In the genomic region with DNA sequence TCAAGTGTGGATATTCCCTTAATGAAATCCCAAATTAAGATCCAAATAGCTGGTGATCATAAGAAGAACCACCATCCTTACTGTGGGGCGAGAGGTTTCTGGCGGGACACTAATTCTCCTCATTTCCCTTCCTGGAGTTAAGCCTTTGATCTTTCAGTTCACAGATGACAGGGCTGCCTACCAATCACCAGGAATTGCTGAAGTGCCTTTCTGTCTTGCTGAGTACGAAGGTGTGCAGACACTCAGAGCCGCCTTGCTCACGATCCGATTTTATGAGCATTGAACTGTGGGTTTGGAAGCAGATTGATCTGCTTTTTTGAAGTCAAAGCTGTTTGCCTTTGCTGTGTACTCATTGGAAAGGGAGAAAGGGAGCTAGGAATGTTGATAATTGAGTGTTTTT, we compare ENCODE assay signal across 21 cellular contexts.
DNase-seq lines count a peak whose midpoint lies in the region; ATAC-seq, FAIRE-seq and TF ChIP-seq lines count a peak whose summit lies in the region.
"Had no signal": no experiment of that assay in that cellular context is flagged by ENCODE, and none has a peak within 500 bp of the region (broad histone marks: within the 10 kb centered on the region; RNA-seq: fewer than 3 reads in every experiment).

No MANE protein-coding gene starts in this region.

- in situ Hi-C loops in HepG2 (cut with HindIII; ENCODE audit: extremely low pct_ligation_motif_present, low pct_unique_long_range_greater_than_20kb): no loop called here

- no peak for TF ChIP-seq RAD21 in HepG2 (CRISPR knock-in tag; IDR thresholded peaks at IDR 0.05)

- no peak overlapping the region for H2BK120ac ChIP-seq in mesendoderm (ENCODE audit: low read depth, low read length)

- CTCF ChIA-PET in HepG2 (lab: Yijun Ruan, JAX; ENCODE audit: low intra/inter-chr PET ratio, low total read pairs): no interaction called here

- no peaks in the 10 kb centered on the region for H3K9me3 ChIP-seq in HepG2 (ENCODE audit: low read length)
- no peaks in the 10 kb centered on the region for H3K9me3 ChIP-seq in right lobe of liver
- H3K9me3 ChIP-seq: right atrium auricular region, SJSA1, suprapubic skin, vagina had no signal

- H3K27ac ChIP-seq in HepG2 (ENCODE audit: extremely low read length, insufficient read depth, low read length) (no peak overlapping the region), right lobe of liver (no peak overlapping the region), mesendoderm (ENCODE audit: low read depth, low read length) (no peak overlapping the region)
- H3K27ac ChIP-seq: right atrium auricular region, SJSA1, suprapubic skin, vagina had no signal

- H3K36me3 ChIP-seq in HepG2 (replicated peaks in 1 of 2; ENCODE audit: control insufficient read depth in 1 of 2, insufficient read depth in 2 of 2, low read length in 2 of 2) (no peaks in the 10 kb centered on the region), right lobe of liver (no peaks in the 10 kb centered on the region), mesendoderm (ENCODE audit: control insufficient read depth, insufficient read depth, low read length) (no peaks in the 10 kb centered on the region)
- H3K36me3 ChIP-seq: right atrium auricular region, SJSA1, suprapubic skin, vagina had no signal

- H3K9ac ChIP-seq in HepG2 (ENCODE audit: insufficient read depth, low read depth, low read length): no peak overlapping the region; the same call in 1 of the 2 replicates
- H3K9ac ChIP-seq in mesendoderm (ENCODE audit: low read length): no peak overlapping the region

- no TSS peak for BruUV-seq in HepG2 (replicated peaks; lab: Mats Ljungman, UMichigan)

- POLR2A ChIA-PET in HepG2 (lab: Yijun Ruan, JAX): no interaction called here

- no peak overlapping the region for H4K8ac ChIP-seq in mesendoderm (ENCODE audit: low read depth, low read length)

- H3K79me2 ChIP-seq in HepG2 (ENCODE audit: insufficient read depth, low read length) (no peaks in the 10 kb centered on the region), mesendoderm (ENCODE audit: control insufficient read depth, insufficient read depth, low read length) (no peaks in the 10 kb centered on the region)

- H3K56ac ChIP-seq in mesendoderm (ENCODE audit: low read length): peak overlapping the region; percentile 69

- peak overlapping the region; percentile 77 for H3K18ac ChIP-seq in mesendoderm (ENCODE audit: low read length)

- H2AFZ ChIP-seq in HepG2 (ENCODE audit: low read length): peak overlapping the region; percentile 73

- no peak overlapping the region for H2BK15ac ChIP-seq in mesendoderm (replicated peaks; ENCODE audit: low read depth)

- TF ChIP-seq EP300 in HepG2 (IDR thresholded peaks at IDR 0.05; ENCODE audit: low read depth in 2 of 2, low read length in 2 of 2) (no peak), HepG2 (CRISPR knock-in tag; IDR thresholded peaks at IDR 0.05; ENCODE audit: borderline replicate concordance) (no peak)

- TF ChIP-seq POLR2A in HepG2 (IDR thresholded peaks at IDR 0.05; ENCODE audit: insufficient read depth in 1 of 2, low read depth in 2 of 2, low read length in 2 of 2) (no peak), right lobe of liver (IDR thresholded peaks at IDR 0.05) (no peak)

- peaks cover 13% of the 10 kb centered on the region for H3K4me1 ChIP-seq in HepG2 (ENCODE audit: insufficient read depth, low read length)
- H3K4me1 ChIP-seq in right lobe of liver: no peaks in the 10 kb centered on the region
- H3K4me1 ChIP-seq in mesendoderm (ENCODE audit: control insufficient read depth, low read depth, low read length): peaks cover 4% of the 10 kb centered on the region
- H3K4me1 ChIP-seq: right atrium auricular region, suprapubic skin, vagina had no signal

- peak; percentile 30 for DNase-seq in HepG2 (ENCODE audit: low spot score)
- DNase-seq in right lobe of liver: no peak
- DNase-seq in amniotic epithelial cell (ENCODE audit: low read depth): peak; percentile 10
- peak; percentile 71 for DNase-seq in mesendoderm
- no peak for DNase-seq in HUDEP-2 (lab: John Stamatoyannopoulos, UW; ENCODE audit: unreplicated experiment in 76 of 76)
- DNase-seq in activated T-cell treated with anti-CD3 and anti-CD28 coated beads, Interleukin-2, amount 50 U/mL, for 48 hours: no peak
- DNase-seq in NCI-H1694 treated with DMSO at 0.1 percent for 48 hours (lab: John Stamatoyannopoulos, UW): no peak
- DNase-seq in NCI-H345 (lab: John Stamatoyannopoulos, UW): no peak
- DNase-seq: activated CD4-positive, alpha-beta T cell treated with anti-CD3 and anti-CD28 coated beads, Interleukin-2, amount 50 U/mL, for 48 hours; activated naive CD4-positive, alpha-beta T cell treated with anti-CD3 and anti-CD28 coated beads, Interleukin-2, amount 50 U/mL, for 16 hours; activated T-cell treated with anti-CD3 and anti-CD28 coated beads, Interleukin-2, amount 50 U/mL, for 24 hours; glutamatergic neuron; left ventricle myocardium superior; NCI-H1417 treated with DMSO at 0.1 percent for 48 hours; occipital lobe; T-helper 17 cell had no signal

- 12% methylated on average over 6 of the region's 6 CpGs for WGBS in HepG2 (ENCODE audit: low lambda C conversion rate)
- 53% methylated on average over 4 of the region's 6 CpGs for WGBS in right lobe of liver (ENCODE audit: insufficient coverage, low coverage, low lambda C conversion rate, missing lambda C conversion rate)
- no CpG with 5 or more reads among the region's 6 CpGs for WGBS in mesendoderm (ENCODE audit: extremely low coverage, insufficient coverage, low lambda C conversion rate)

- ATAC-seq in HepG2: peak; percentile 81
- no peak for ATAC-seq in right lobe of liver
- ATAC-seq: T-helper 17 cell had no signal

- H3K4me2 ChIP-seq in HepG2 (ENCODE audit: low read depth, low read length) (peak overlapping the region; percentile 29), mesendoderm (ENCODE audit: low read length) (no peak overlapping the region)

- no peak overlapping the region for H4K5ac ChIP-seq in mesendoderm (ENCODE audit: low read length)

- FAIRE-seq in HepG2 (lab: Jason Lieb, UNC): peak; percentile 82
- FAIRE-seq: A204.1 had no signal

- 0 out of 5 replicates have a peak, but pooled peaks cover 0 to 10% of the 10 kb centered on the region in 2 experiments for H3K27me3 ChIP-seq in HepG2 (ENCODE audit: control insufficient read depth in 1 of 2, insufficient read depth in 2 of 2, low read length in 2 of 2)
- no peaks in the 10 kb centered on the region for H3K27me3 ChIP-seq in right lobe of liver
- no peaks in the 10 kb centered on the region for H3K27me3 ChIP-seq in mesendoderm (ENCODE audit: insufficient read depth, low read length, poor library complexity)
- H3K27me3 ChIP-seq: right atrium auricular region, SJSA1, suprapubic skin, vagina had no signal

- H4K20me1 ChIP-seq in HepG2 (ENCODE audit: insufficient read depth, low read length): no peaks in the 10 kb centered on the region

- H3K4me3 ChIP-seq in HepG2 (replicated peaks in 1 of 3; ENCODE audit: insufficient read depth in 1 of 3, low read depth in 2 of 3, low read length in 3 of 3): no peak overlapping the region
- no peak overlapping the region for H3K4me3 ChIP-seq in right lobe of liver
- H3K4me3 ChIP-seq in mesendoderm (ENCODE audit: low read length): no peak overlapping the region
- H3K4me3 ChIP-seq: right atrium auricular region, SJSA1, suprapubic skin, vagina had no signal

- no peaks in the 10 kb centered on the region for H3K79me1 ChIP-seq in mesendoderm (ENCODE audit: low read length)

- H2BK5ac ChIP-seq in mesendoderm (ENCODE audit: low read length): no peak overlapping the region

- H3K23ac ChIP-seq in mesendoderm (ENCODE audit: low read length): no peak overlapping the region

- H3K4ac ChIP-seq in mesendoderm (ENCODE audit: low read depth, low read length): no peak overlapping the region

- no peak overlapping the region for H2AK5ac ChIP-seq in mesendoderm (ENCODE audit: low read length)

- TF ChIP-seq CTCF in HepG2 (CRISPR knock-in tag; IDR thresholded peaks at IDR 0.05) (no peak), right lobe of liver (IDR thresholded peaks at IDR 0.05) (no peak)

- intact Hi-C loops in HepG2 (cut with micrococcal nuclease; ENCODE audit: unreplicated experiment) (no loop called here), right lobe of liver (cut with DNase I) (no loop called here)

TF ChIP-seq in HepG2, 621 proteins besides CTCF, POLR2A, EP300 and RAD21 (continues in another document):
- no peak for TF ChIP-seq KLF12 (CRISPR knock-in tag; IDR thresholded peaks at IDR 0.05; ENCODE audit: borderline replicate concordance)
- no peak for TF ChIP-seq TMF1 (CRISPR knock-in tag; IDR thresholded peaks at IDR 0.05; ENCODE audit: low read depth)
- no peak for TF ChIP-seq ZNF33A (CRISPR knock-in tag; IDR thresholded peaks at IDR 0.05; ENCODE audit: borderline replicate concordance)
- TF ChIP-seq TEAD3 (CRISPR knock-in tag; optimal IDR thresholded peaks at IDR 0.05; ENCODE audit: borderline replicate concordance): peak; percentile 63
- TF ChIP-seq NFKB2 (CRISPR knock-in tag; IDR thresholded peaks at IDR 0.05; ENCODE audit: borderline replicate concordance): no peak

Comparison
In these comparisons a context has a peak if more than half of its experiments do, and no peak if none do; other contexts are left out.
1. DNase-seq: peak in HepG2 (single experiment), amniotic epithelial cell (single experiment) and mesendoderm (single experiment); none in right lobe of liver (0 of 3), HUDEP-2 (0 of 76), activated T-cell treated with anti-CD3 and anti-CD28 coated beads, Interleukin-2, amount 50 U/mL, for 48 hours (0 of 2), NCI-H1694 treated with DMSO at 0.1 percent for 48 hours (single experiment) and NCI-H345 (single experiment).